In genomic region chr4:10285028-10285427, GRCh38 we compare ENCODE assay signal across 21 cellular contexts.
"Had no signal": no experiment of that assay in that cellular context is flagged by ENCODE, and none has a peak within 500 bp of the region (broad histone marks: within the 10 kb centered on the region; RNA-seq: fewer than 3 reads in every experiment).

No MANE protein-coding gene starts in this region.

- DNase-seq: activated CD4-positive, alpha-beta T cell treated with anti-CD3 and anti-CD28 coated beads for 36 hours; activated CD4-positive, CD25-positive, alpha-beta regulatory T cell; activated naive CD4-positive, alpha-beta T cell; activated T-cell treated with anti-CD3 and anti-CD28 coated beads for 4 hours; activated T-cell treated with anti-CD3 and anti-CD28 coated beads, Interleukin-2, amount 50 U/mL, for 72 hours; anterior cingulate cortex; body of pancreas; effector memory CD8-positive, alpha-beta T cell; foreskin fibroblast; left cardiac atrium; left ventricle myocardium superior; nephron progenitor cell; ovary; right lobe of liver; stimulated activated CD4-positive, alpha-beta T cell treated with anti-CD3 and anti-CD28 coated beads, Interleukin-4, amount 100 ng/mL, for 24 hours; uterus had no signal

- H3K4me1 ChIP-seq: body of pancreas, right lobe of liver, uterus had no signal

- H3K36me3 ChIP-seq: ovary, right lobe of liver, thoracic aorta, uterus had no signal

- H3K27ac ChIP-seq: body of pancreas, coronary artery, ovary, right lobe of liver, skin epidermis, thoracic aorta, uterus had no signal

- H3K9me3 ChIP-seq: body of pancreas, ovary, right lobe of liver, thoracic aorta, uterus had no signal

- H3K4me3 ChIP-seq: body of pancreas, coronary artery, ovary, right lobe of liver, skin epidermis, thoracic aorta, uterus had no signal

- H3K27me3 ChIP-seq: body of pancreas, ovary, right lobe of liver, uterus had no signal

- ATAC-seq: activated CD4-positive, alpha-beta T cell treated with anti-CD3 and anti-CD28 coated beads for 36 hours; activated T-cell treated with anti-CD3 and anti-CD28 coated beads, Interleukin-2, amount 50 U/mL, for 72 hours; body of pancreas; effector memory CD8-positive, alpha-beta T cell; esophagus mucosa; left cardiac atrium; left ventricle myocardium superior; right lobe of liver; stimulated activated effector memory CD8-positive, alpha-beta T cell treated with anti-CD3 and anti-CD28 coated beads, Interleukin-12 subunit alpha, Interleukin-12 subunit beta, amount 100 ng/mL, for 72 hours had no signal
